In the genomic region with DNA sequence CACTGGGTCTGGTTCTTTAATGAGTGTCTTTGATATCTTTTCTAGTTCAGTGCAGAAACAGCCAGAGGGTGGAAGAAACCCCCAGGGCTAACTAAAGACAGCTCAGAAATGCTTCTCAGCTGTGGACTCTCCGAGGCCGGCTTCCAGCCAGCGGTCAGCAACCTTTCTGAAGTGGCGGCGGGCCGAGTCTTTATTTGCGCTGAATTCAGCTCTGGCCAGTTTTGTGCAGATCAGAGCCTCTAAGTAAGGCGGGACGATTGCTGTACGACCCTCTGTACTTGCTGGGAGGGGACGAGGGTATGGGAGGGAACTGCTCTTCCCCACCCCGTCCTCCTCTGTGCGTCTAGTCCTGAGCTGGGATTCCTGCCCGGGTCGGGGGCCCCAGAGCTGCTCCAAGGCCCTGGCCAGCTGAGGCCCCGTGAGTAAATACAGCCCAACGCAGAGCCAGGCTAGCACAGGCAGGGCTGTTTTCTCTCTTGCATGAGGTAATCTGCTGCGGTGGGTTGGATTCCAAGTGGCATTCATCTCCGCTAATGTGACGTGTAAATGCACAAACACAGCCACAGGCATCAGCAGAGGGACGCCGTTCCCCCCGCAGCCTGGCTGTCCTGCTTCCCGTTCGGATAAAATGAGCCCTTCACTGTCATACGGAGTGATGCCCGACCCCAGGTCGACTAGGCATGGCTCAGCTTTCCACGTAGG, we compare ENCODE assay signal across 8 cellular contexts.
DNase-seq lines count a peak whose midpoint lies in the region; ATAC-seq and TF ChIP-seq lines count a peak whose summit lies in the region.

No MANE protein-coding gene starts in this region.

- no peak for TF ChIP-seq EP300 in gastroesophageal sphincter (IDR thresholded peaks at IDR 0.05)

- H3K27me3 Mint-ChIP-seq in activated naive CD4-positive, alpha-beta T cell treated with anti-CD3 and anti-CD28 coated beads for 36 hours (ENCODE audit: low read depth), result no peaks in the 10 kb centered on the region

- H4K20me1 ChIP-seq in osteoblast (ENCODE audit: insufficient read depth, low read length), result no peaks in the 10 kb centered on the region

- intact Hi-C loops in activated naive CD4-positive, alpha-beta T cell treated with anti-CD3 and anti-CD28 coated beads for 36 hours (cut with micrococcal nuclease), result loop anchor here (5.0 kb wide), 1 partner anchor 513 kb away; no protein-coding TSS in a partner anchor

- H3K36me3 Mint-ChIP-seq in activated naive CD4-positive, alpha-beta T cell treated with anti-CD3 and anti-CD28 coated beads for 36 hours (ENCODE audit: low read depth), result peaks cover 11% of the 10 kb centered on the region

- H3K4me1 ChIP-seq in SJCRH30, result peaks cover 11% of the 10 kb centered on the region
- peaks cover 0 to 29% (median 4%) of the 10 kb centered on the region in 3 donors for H3K4me1 ChIP-seq in gastroesophageal sphincter
- peaks cover 4% of the 10 kb centered on the region for H3K4me1 ChIP-seq in osteoblast (ENCODE audit: insufficient read depth, low read length)

- TF ChIP-seq POLR2A in gastroesophageal sphincter (IDR thresholded peaks at IDR 0.05), result no peak

- H2AFZ ChIP-seq in osteoblast (ENCODE audit: low read length), result peak overlapping the region; percentile 53

- no peak overlapping the region for H3K4me3 Mint-ChIP-seq in activated naive CD4-positive, alpha-beta T cell treated with anti-CD3 and anti-CD28 coated beads for 36 hours

- TF ChIP-seq CTCF in gastroesophageal sphincter (IDR thresholded peaks at IDR 0.05) (no peak), osteoblast (IDR thresholded peaks at IDR 0.05; ENCODE audit: extremely low read depth, low read depth, low read length) (no peak)

- peaks cover 3% of the 10 kb centered on the region for H3K4me1 Mint-ChIP-seq in activated naive CD4-positive, alpha-beta T cell treated with anti-CD3 and anti-CD28 coated beads for 36 hours (ENCODE audit: low read depth)

- whole genome bisulfite sequencing in gastroesophageal sphincter (ENCODE audit: low coverage in 1 of 2), 2 donors, result 15 to 28% methylated on average over 5 to 10 of the region's 29 CpGs

- H3K9me3 ChIP-seq in SJCRH30 (replicated peaks) (no peaks in the 10 kb centered on the region), gastroesophageal sphincter (no peaks in the 10 kb centered on the region), osteoblast (ENCODE audit: low read depth, low read length) (no peaks in the 10 kb centered on the region)

- DNase-seq in AG08396 (ENCODE audit: low spot score) (peak; percentile 62), SJCRH30 (peak; percentile 88 to 90), osteoblast (ENCODE audit: insufficient read length, low spot score, missing footprints) (peak; percentile 80), COR-L47 (lab: John Stamatoyannopoulos, UW) (no peak)
- no peak for DNase-seq in activated naive CD4-positive, alpha-beta T cell treated with anti-CD3 and anti-CD28 coated beads for 36 hours

- no peaks in the 10 kb centered on the region for H3K9me3 Mint-ChIP-seq in activated naive CD4-positive, alpha-beta T cell treated with anti-CD3 and anti-CD28 coated beads for 36 hours

- ATAC-seq in gastroesophageal sphincter, result peak; percentile 92
- no peak for ATAC-seq in HG03565 (IDR thresholded peaks at IDR 0.05; ENCODE audit: unreplicated experiment)
- ATAC-seq in HG03521 (IDR thresholded peaks at IDR 0.05; ENCODE audit: unreplicated experiment), result no peak

- H3K79me2 ChIP-seq in osteoblast (ENCODE audit: insufficient read depth, low read length), result no peaks in the 10 kb centered on the region

- H3K27ac ChIP-seq in SJCRH30, result peak overlapping the region; percentile 52
- H3K27ac ChIP-seq in gastroesophageal sphincter, result peak overlapping the region; percentile 3 to 82 (median 81)
- H3K27ac ChIP-seq in osteoblast (ENCODE audit: low read depth, low read length), result peak overlapping the region; percentile 44

- no peak overlapping the region for H3K27ac Mint-ChIP-seq in activated naive CD4-positive, alpha-beta T cell treated with anti-CD3 and anti-CD28 coated beads for 36 hours

- CTCF ChIA-PET in activated naive CD4-positive, alpha-beta T cell treated with anti-CD3 and anti-CD28 coated beads for 36 hours (lab: Charles Lee), result interaction anchor here (0.7 to 0.9 kb wide), 2 partner anchors 20 to 432 kb away, joined by 3 read pairs; no protein-coding TSS in a partner anchor

- H3K4me3 ChIP-seq in SJCRH30 (peak overlapping the region; percentile 50), gastroesophageal sphincter (peak overlapping the region; percentile 17 to 44), osteoblast (ENCODE audit: insufficient read depth, low read length) (peak overlapping the region; percentile 46)

- H3K27me3 ChIP-seq in SJCRH30 (no peaks in the 10 kb centered on the region), gastroesophageal sphincter (no peaks in the 10 kb centered on the region), osteoblast (ENCODE audit: insufficient read depth, low read length) (no peaks in the 10 kb centered on the region)

- H3K4me2 ChIP-seq in osteoblast (ENCODE audit: insufficient read depth, low read length), result peak overlapping the region; percentile 66

- H3K36me3 ChIP-seq in SJCRH30 (no peaks in the 10 kb centered on the region), gastroesophageal sphincter (peaks cover 0 to 12% of the 10 kb centered on the region in 2 donors), osteoblast (ENCODE audit: insufficient read depth, low read length) (peaks cover 6% of the 10 kb centered on the region)

Comparison
In these comparisons a context has a peak if more than half of its experiments do, and no peak if none do; other contexts are left out.
1. DNase-seq: peak in AG08396 (single experiment), SJCRH30 (2 of 2) and osteoblast (single experiment); none in COR-L47 (single experiment) and activated naive CD4-positive, alpha-beta T cell treated with anti-CD3 and anti-CD28 coated beads for 36 hours (single experiment).
2. Peak in every context shown above with its lines, with median percentiles within 50 percentile points of each other: H3K27ac ChIP-seq and H3K4me3 ChIP-seq.